Comparison of ENCODE assay signal across 17 cellular contexts in the genomic region with DNA sequence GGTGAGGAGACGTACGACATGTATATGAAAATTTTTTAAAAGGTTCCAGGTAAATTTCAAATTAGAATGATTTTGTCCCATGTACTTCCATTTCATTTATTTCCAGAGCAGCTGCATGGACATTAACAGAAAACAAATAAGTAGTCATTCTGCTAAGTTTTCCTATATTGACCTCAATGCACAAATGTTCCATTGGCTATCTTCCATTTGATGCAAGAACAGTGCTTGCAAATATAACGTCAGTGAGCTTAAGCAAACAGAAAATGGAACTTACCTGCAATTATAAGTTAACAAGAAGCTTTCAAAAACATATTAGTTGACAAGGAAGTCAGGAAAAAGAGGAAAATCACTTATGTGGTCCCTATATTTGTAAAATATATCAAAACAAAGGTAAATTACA. TPM values are rescaled to one million over a fixed set of nuclear protein-coding genes. Genes with fewer than 3 reads are reported as not detected.
A peak's percentile ranks its signal among the peaks of the same experiment; 100 is the strongest.
DNase-seq lines count a peak whose midpoint lies in the region; FAIRE-seq and TF ChIP-seq lines count a peak whose summit lies in the region.
"Had no signal": no experiment of that assay in that cellular context is flagged by ENCODE, and none has a peak within 500 bp of the region (broad histone marks: within the 10 kb centered on the region; RNA-seq: fewer than 3 reads in every experiment).

No MANE protein-coding gene starts in this region.

- H3K27ac ChIP-seq in C4-2B (peak overlapping the region; percentile 73; the same call in 1 of the 2 replicates), stomach (peak overlapping the region in 4 of 5 donors; percentile 22 to 63 (median 50))
- H3K27ac ChIP-seq in CD8-positive, alpha-beta memory T cell (ENCODE audit: low read depth, low read length), result no peak overlapping the region
- H3K27ac ChIP-seq: A549 had no signal

- FAIRE-seq in islet of Langerhans (lab: Jason Lieb, UNC), result peak; percentile 76
- FAIRE-seq: A549, GM12878, GM19239, H1 had no signal

- intact Hi-C loops in stomach (cut with DNase I; ENCODE audit: low total_unique reads), result no loop called here

- H3K27ac Mint-ChIP-seq in CD8-positive, alpha-beta memory T cell, result no peak overlapping the region
- H3K27ac Mint-ChIP-seq: CD14-positive monocyte; CD4-positive, alpha-beta memory T cell; H9 had no signal

- no peak overlapping the region for H3K4me3 Mint-ChIP-seq in CD8-positive, alpha-beta memory T cell
- H3K4me3 Mint-ChIP-seq: CD14-positive monocyte; CD4-positive, alpha-beta memory T cell; H9 had no signal

- H3K27me3 ChIP-seq in stomach, result no peaks in the 10 kb centered on the region
- H3K27me3 ChIP-seq in CD8-positive, alpha-beta memory T cell (ENCODE audit: insufficient read depth, low read length, poor library complexity, severe bottlenecking), result no peaks in the 10 kb centered on the region

- no peak overlapping the region for H3K4me3 ChIP-seq in stomach
- no peak overlapping the region for H3K4me3 ChIP-seq in CD8-positive, alpha-beta memory T cell (ENCODE audit: low read length)
- H3K4me3 ChIP-seq: A549, GM12878 had no signal

- peak; percentile 8 for DNase-seq in NCI-H774 (lab: John Stamatoyannopoulos, UW)
- DNase-seq in stomach, result no peak
- no peak for DNase-seq in stimulated activated naive CD4-positive, alpha-beta T cell treated with Interleukin-2 at 50 U/mL for 16 hours (lab: John Stamatoyannopoulos, UW)
- no peak for DNase-seq in HK-2 (ENCODE audit: unreplicated experiment)
- DNase-seq in CD8-positive, alpha-beta memory T cell, result no peak
- DNase-seq: AML-193; Calu3; CD4-positive, alpha-beta memory T cell; DMS79 treated with DMSO at 0.1 percent for 48 hours; H9 had no signal

- CTCF ChIA-PET in CD8-positive, alpha-beta memory T cell (lab: Charles Lee), result interaction anchor here (1.5 kb wide), 1 partner anchor 110 kb away, joined by 3 read pairs; no protein-coding TSS in a partner anchor

- peaks cover 0 to 4% (median 0%) of the 10 kb centered on the region in 4 donors for H3K9me3 ChIP-seq in stomach
- no peaks in the 10 kb centered on the region for H3K9me3 ChIP-seq in CD8-positive, alpha-beta memory T cell (ENCODE audit: low read length)
- H3K9me3 ChIP-seq: A549 had no signal

- WGBS in stomach, 5 donors, result 49 to 79% (median 67%) methylated on average over 3 of the region's 3 CpGs

- peaks cover 0 to 6% (median 0%) of the 10 kb centered on the region in 3 donors for H3K36me3 Mint-ChIP-seq in CD8-positive, alpha-beta memory T cell
- H3K36me3 Mint-ChIP-seq: CD14-positive monocyte had no signal

- no peaks in the 10 kb centered on the region for H3K36me3 ChIP-seq in stomach
- no peaks in the 10 kb centered on the region for H3K36me3 ChIP-seq in CD8-positive, alpha-beta memory T cell (ENCODE audit: insufficient read depth, low read length)

- POLR2A ChIA-PET in CD8-positive, alpha-beta memory T cell (lab: Charles Lee), result no interaction called here

- no peak for TF ChIP-seq POLR2A in stomach (IDR thresholded peaks at IDR 0.05)

- H3K9me3 Mint-ChIP-seq in CD8-positive, alpha-beta memory T cell, result no peaks in the 10 kb centered on the region
- H3K9me3 Mint-ChIP-seq: CD14-positive monocyte; CD4-positive, alpha-beta memory T cell; H9 had no signal

- TF ChIP-seq CTCF in C4-2B (conservative IDR thresholded peaks at IDR 0.05), result no peak
- no peak for TF ChIP-seq CTCF in stomach (IDR thresholded peaks at IDR 0.05)

- no peaks in the 10 kb centered on the region for H3K4me1 Mint-ChIP-seq in CD8-positive, alpha-beta memory T cell
- H3K4me1 Mint-ChIP-seq: CD14-positive monocyte; CD4-positive, alpha-beta memory T cell had no signal

- H3K27me3 Mint-ChIP-seq in CD8-positive, alpha-beta memory T cell, result peaks cover 0 to 16% of the 10 kb centered on the region in 2 donors

- peaks cover 0 to 8% (median 0%) of the 10 kb centered on the region in 4 donors for H3K4me1 ChIP-seq in stomach
- no peaks in the 10 kb centered on the region for H3K4me1 ChIP-seq in CD8-positive, alpha-beta memory T cell (ENCODE audit: insufficient read depth, low read length)
- H3K4me1 ChIP-seq: A549 had no signal

- TF ChIP-seq EP300 in stomach (IDR thresholded peaks at IDR 0.05), result no peak

RNA-seq across cellular contexts. Expression of a gene that starts 16.6 kb away (rescaled TPM):
- total RNA-seq in stomach, result 10 to 100 TPM in 1 of 5 donors, 1 to 10 TPM in 4; 4.9 to 14.1 (median 6.4) TPM
- polyA plus RNA-seq in stomach, result 10 to 100 TPM in 2 of 3 donors, 1 to 10 TPM in 1; 5.4 to 12.1 (median 11.3) TPM
- total RNA-seq in CD8-positive, alpha-beta memory T cell, result 1 to 10 TPM; 2.1 to 2.3 TPM
- polyA plus RNA-seq in CD8-positive, alpha-beta memory T cell, result 2.2 TPM
